Comparison of ENCODE assay signal across 31 cellular contexts in the genomic region with DNA sequence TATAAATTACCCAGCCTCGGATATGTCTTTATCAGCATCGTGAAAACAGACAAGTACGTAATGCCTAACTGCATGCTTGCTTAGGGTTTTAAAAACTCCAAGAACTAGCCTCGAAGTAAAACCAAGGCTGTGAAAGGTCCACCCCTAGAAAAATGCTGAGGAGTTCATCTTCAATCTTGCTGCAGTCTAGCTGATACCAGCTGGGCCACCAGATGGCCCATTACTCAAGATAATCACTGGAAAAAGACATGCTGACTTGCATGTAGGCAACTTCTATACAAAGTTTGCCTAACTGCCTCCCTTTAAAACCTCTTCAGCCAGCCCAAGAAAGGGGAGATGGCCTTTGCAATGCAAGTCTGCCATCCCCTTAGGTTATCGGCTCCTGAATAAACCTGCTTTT.
DNase-seq lines count a peak whose midpoint lies in the region; ATAC-seq and TF ChIP-seq lines count a peak whose summit lies in the region.
"Had no signal": no experiment of that assay in that cellular context is flagged by ENCODE, and none has a peak within 500 bp of the region (broad histone marks: within the 10 kb centered on the region; RNA-seq: fewer than 3 reads in every experiment).

No MANE protein-coding gene starts in this region.

- peaks cover 0 to 8% (median 0%) of the 10 kb centered on the region in 45 donors for H3K27me3 ChIP-seq in dorsolateral prefrontal cortex
- H3K27me3 ChIP-seq in neural progenitor cell: peaks cover under 1% of the 10 kb centered on the region
- H3K27me3 ChIP-seq: BLaER1 treated with 17β-estradiol and CSF1 and Interleukin-3, amounts not matched to agents 10 nM and 100 nM; Peyer's patch; upper lobe of right lung had no signal

- DNase-seq in G401 (ENCODE audit: low spot score) (peak; percentile 56), NCI-H69 (lab: John Stamatoyannopoulos, UW) (peak; percentile 62), dorsolateral prefrontal cortex (peak in 2 of 10 donors; percentile 16 to 29), neural progenitor cell (ENCODE audit: low spot score) (peak; percentile 16), omental fat pad (ENCODE audit: low spot score) (no peak), ureter (ENCODE audit: low spot score) (no peak)
- no peak for DNase-seq in activated T-cell treated with anti-CD3 and anti-CD28 coated beads, Interleukin-2, amount 50 U/mL, for 72 hours
- DNase-seq: ACHN; activated CD4-positive, alpha-beta memory T cell treated with anti-CD3 and anti-CD28 coated beads for 36 hours; activated CD4-positive, CD25-positive, alpha-beta regulatory T cell treated with anti-CD3 and anti-CD28 coated beads, Interleukin-2, amount 50 U/mL, for 72 hours; activated CD8-positive, alpha-beta memory T cell treated with anti-CD3 and anti-CD28 coated beads, Interleukin-2, amount 50 U/mL, for 48 hours; DMS79 treated with DMSO at 0.1 percent for 48 hours; KBM-7; left ventricle myocardium inferior; NCI-H1436; NCI-H510A treated with DMSO at 0.1 percent for 48 hours; Peyer's patch; right cardiac atrium; SIG-M5; spleen; stimulated activated CD4-positive, alpha-beta T cell treated with anti-CD3 and anti-CD28 coated beads, Interleukin-2, amount 100 ng/mL, for 48 hours; T-helper 1 cell; upper lobe of right lung had no signal

- H3K27me3 Mint-ChIP-seq in neural progenitor cell (ENCODE audit: insufficient read depth, low read depth): peaks cover 6% of the 10 kb centered on the region
- H3K27me3 Mint-ChIP-seq in activated T-cell treated with anti-CD3 and anti-CD28 coated beads, Interleukin-2, amount 50 U/mL, for 72 hours (ENCODE audit: low read depth): no peaks in the 10 kb centered on the region
- H3K27me3 Mint-ChIP-seq: activated CD4-positive, alpha-beta memory T cell treated with anti-CD3 and anti-CD28 coated beads for 36 hours; activated T-helper 17 cell treated with anti-CD3 and anti-CD28 coated beads, Interleukin-2, amount 50 U/mL, for 72 hours; dendritic cell treated with granulocyte-macrophage colony-stimulating factor and Interleukin-4, amounts not matched to agents 40 ng/mL and 50 ng/mL, for 4 days had no signal

- no peaks in the 10 kb centered on the region for H3K9me3 ChIP-seq in neural progenitor cell (ENCODE audit: low read depth)
- H3K9me3 ChIP-seq: Peyer's patch, upper lobe of right lung had no signal

- no peak overlapping the region for H3K9ac ChIP-seq in neural progenitor cell
- H3K9ac ChIP-seq: BLaER1 treated with 17β-estradiol and CSF1 and Interleukin-3, amounts not matched to agents 10 nM and 100 nM; parathyroid adenoma had no signal

- H3K79me2 ChIP-seq in neural progenitor cell (ENCODE audit: low read depth): no peaks in the 10 kb centered on the region
- H3K79me2 ChIP-seq: parathyroid adenoma had no signal

- H3K9me3 Mint-ChIP-seq in neural progenitor cell: peaks cover 17% of the 10 kb centered on the region
- H3K9me3 Mint-ChIP-seq in activated T-cell treated with anti-CD3 and anti-CD28 coated beads, Interleukin-2, amount 50 U/mL, for 72 hours: peaks cover 0 to 3% of the 10 kb centered on the region in 2 donors
- H3K9me3 Mint-ChIP-seq: activated CD4-positive, alpha-beta memory T cell treated with anti-CD3 and anti-CD28 coated beads for 36 hours; activated T-helper 17 cell treated with anti-CD3 and anti-CD28 coated beads, Interleukin-2, amount 50 U/mL, for 72 hours; natural killer cell treated with Interleukin-12 subunit alpha and Interleukin-12 subunit beta and Interleukin-15 and Interleukin-18, amount 100 ng/mL, for 72 hours had no signal

- H3K36me3 ChIP-seq in neural progenitor cell: no peaks in the 10 kb centered on the region
- H3K36me3 ChIP-seq: BLaER1 treated with 17β-estradiol and CSF1 and Interleukin-3, amounts not matched to agents 10 nM and 100 nM; gastroesophageal sphincter; left ventricle myocardium inferior; Peyer's patch; spleen; upper lobe of right lung had no signal

- intact Hi-C loops in dorsolateral prefrontal cortex (cut with DNase I): no loop called here

- no peak overlapping the region for H3K4me2 ChIP-seq in neural progenitor cell
- H3K4me2 ChIP-seq: BLaER1 treated with 17β-estradiol and CSF1 and Interleukin-3, amounts not matched to agents 10 nM and 100 nM had no signal

- no peaks in the 10 kb centered on the region for H3F3A ChIP-seq in neural progenitor cell (ENCODE audit: low read depth)

- H3K4me1 Mint-ChIP-seq in neural progenitor cell: no peaks in the 10 kb centered on the region
- no peaks in the 10 kb centered on the region for H3K4me1 Mint-ChIP-seq in activated T-cell treated with anti-CD3 and anti-CD28 coated beads, Interleukin-2, amount 50 U/mL, for 72 hours (ENCODE audit: low read depth)
- H3K4me1 Mint-ChIP-seq: activated T-helper 17 cell treated with anti-CD3 and anti-CD28 coated beads, Interleukin-2, amount 50 U/mL, for 72 hours had no signal

- no peaks in the 10 kb centered on the region for H3K4me1 ChIP-seq in neural progenitor cell
- H3K4me1 ChIP-seq: gastroesophageal sphincter, left ventricle myocardium inferior, parathyroid adenoma, Peyer's patch, spleen, upper lobe of right lung had no signal

- no peak for ATAC-seq in activated T-cell treated with anti-CD3 and anti-CD28 coated beads, Interleukin-2, amount 50 U/mL, for 72 hours (replicated peaks in 1 of 2)
- ATAC-seq in GM19467 (IDR thresholded peaks at IDR 0.05; ENCODE audit: unreplicated experiment): no peak
- ATAC-seq in omental fat pad (ENCODE audit: low FRiP score): no peak
- ATAC-seq: activated naive CD4-positive, alpha-beta T cell treated with anti-CD3 and anti-CD28 coated beads, Interleukin-2, amount 50 U/mL, for 72 hours; activated T-helper 17 cell treated with anti-CD3 and anti-CD28 coated beads, Interleukin-2, amount 50 U/mL, for 72 hours; gastroesophageal sphincter; natural killer cell treated with Interleukin-12 subunit alpha and Interleukin-12 subunit beta and Interleukin-15 and Interleukin-18, amount 100 ng/mL, for 72 hours; right cardiac atrium; upper lobe of right lung had no signal

- no peak overlapping the region for H3K27ac Mint-ChIP-seq in neural progenitor cell
- no peak overlapping the region for H3K27ac Mint-ChIP-seq in activated T-cell treated with anti-CD3 and anti-CD28 coated beads, Interleukin-2, amount 50 U/mL, for 72 hours
- H3K27ac Mint-ChIP-seq: activated CD4-positive, alpha-beta memory T cell treated with anti-CD3 and anti-CD28 coated beads for 36 hours; activated naive CD4-positive, alpha-beta T cell treated with anti-CD3 and anti-CD28 coated beads, Interleukin-2, amount 50 U/mL, for 72 hours; activated T-helper 17 cell treated with anti-CD3 and anti-CD28 coated beads, Interleukin-2, amount 50 U/mL, for 72 hours; dendritic cell treated with granulocyte-macrophage colony-stimulating factor and Interleukin-4, amounts not matched to agents 40 ng/mL and 50 ng/mL, for 4 days; natural killer cell treated with Interleukin-12 subunit alpha and Interleukin-12 subunit beta and Interleukin-15 and Interleukin-18, amount 100 ng/mL, for 72 hours had no signal

- H4K20me1 ChIP-seq in neural progenitor cell (ENCODE audit: low read depth): no peaks in the 10 kb centered on the region
- H4K20me1 ChIP-seq: BLaER1 treated with 17β-estradiol and CSF1 and Interleukin-3, amounts not matched to agents 10 nM and 100 nM had no signal

- H3K36me3 Mint-ChIP-seq in neural progenitor cell: peaks cover 2% of the 10 kb centered on the region
- peaks cover 0 to 2% of the 10 kb centered on the region in 2 donors for H3K36me3 Mint-ChIP-seq in activated T-cell treated with anti-CD3 and anti-CD28 coated beads, Interleukin-2, amount 50 U/mL, for 72 hours (ENCODE audit: insufficient read depth in 2 of 2)
- H3K36me3 Mint-ChIP-seq: activated CD4-positive, alpha-beta memory T cell treated with anti-CD3 and anti-CD28 coated beads for 36 hours; activated naive CD4-positive, alpha-beta T cell treated with anti-CD3 and anti-CD28 coated beads, Interleukin-2, amount 50 U/mL, for 72 hours; natural killer cell treated with Interleukin-12 subunit alpha and Interleukin-12 subunit beta and Interleukin-15 and Interleukin-18, amount 100 ng/mL, for 72 hours had no signal

- no peak overlapping the region for H3K4me3 Mint-ChIP-seq in neural progenitor cell
- no peak overlapping the region for H3K4me3 Mint-ChIP-seq in activated T-cell treated with anti-CD3 and anti-CD28 coated beads, Interleukin-2, amount 50 U/mL, for 72 hours
- H3K4me3 Mint-ChIP-seq: activated CD4-positive, alpha-beta memory T cell treated with anti-CD3 and anti-CD28 coated beads for 36 hours; activated T-helper 17 cell treated with anti-CD3 and anti-CD28 coated beads, Interleukin-2, amount 50 U/mL, for 72 hours; dendritic cell treated with granulocyte-macrophage colony-stimulating factor and Interleukin-4, amounts not matched to agents 40 ng/mL and 50 ng/mL, for 4 days; natural killer cell treated with Interleukin-12 subunit alpha and Interleukin-12 subunit beta and Interleukin-15 and Interleukin-18, amount 100 ng/mL, for 72 hours had no signal

- in situ Hi-C loops in G401 (cut with HindIII; ENCODE audit: low sequenced_read_pairs): no loop called here

- TF ChIP-seq CTCF in dorsolateral prefrontal cortex (IDR thresholded peaks at IDR 0.05 in 54 of 56, conservative IDR thresholded peaks at IDR 0.05 in 2 of 56; ENCODE audit: low read depth in 1 of 56, partially characterized antibody in 56 of 56) (peak in 37 of 56 donors; percentile 13 to 50 (median 31)), neural progenitor cell (IDR thresholded peaks at IDR 0.05) (peak; percentile 22), omental fat pad (IDR thresholded peaks at IDR 0.05) (no peak)

- no peak overlapping the region for H3K27ac ChIP-seq in dorsolateral prefrontal cortex
- H3K27ac ChIP-seq in neural progenitor cell: no peak overlapping the region
- H3K27ac ChIP-seq: BLaER1 treated with 17β-estradiol and CSF1 and Interleukin-3, amounts not matched to agents 10 nM and 100 nM; gastroesophageal sphincter; left ventricle myocardium inferior; parathyroid adenoma; Peyer's patch; spleen; upper lobe of right lung had no signal

- no peak overlapping the region for H3K4me3 ChIP-seq in dorsolateral prefrontal cortex
- H3K4me3 ChIP-seq in neural progenitor cell: no peak overlapping the region
- H3K4me3 ChIP-seq: BLaER1 treated with 17β-estradiol and CSF1 and Interleukin-3, amounts not matched to agents 10 nM and 100 nM; gastroesophageal sphincter; left ventricle myocardium inferior; Peyer's patch; spleen; upper lobe of right lung had no signal

- no peak overlapping the region for H2AFZ ChIP-seq in neural progenitor cell (replicated peaks)
- H2AFZ ChIP-seq: parathyroid adenoma had no signal

Comparison
In these comparisons a context has a peak if more than half of its experiments do, and no peak if none do; other contexts are left out.
1. DNase-seq: peak in G401 (single experiment), NCI-H69 (single experiment) and neural progenitor cell (single experiment); none in activated T-cell treated with anti-CD3 and anti-CD28 coated beads, Interleukin-2, amount 50 U/mL, for 72 hours (0 of 2), omental fat pad (single experiment) and ureter (single experiment).
2. CTCF ChIP-seq: peak in dorsolateral prefrontal cortex (37 of 56) and neural progenitor cell (single experiment); none in omental fat pad (0 of 3).